In the genomic region with DNA sequence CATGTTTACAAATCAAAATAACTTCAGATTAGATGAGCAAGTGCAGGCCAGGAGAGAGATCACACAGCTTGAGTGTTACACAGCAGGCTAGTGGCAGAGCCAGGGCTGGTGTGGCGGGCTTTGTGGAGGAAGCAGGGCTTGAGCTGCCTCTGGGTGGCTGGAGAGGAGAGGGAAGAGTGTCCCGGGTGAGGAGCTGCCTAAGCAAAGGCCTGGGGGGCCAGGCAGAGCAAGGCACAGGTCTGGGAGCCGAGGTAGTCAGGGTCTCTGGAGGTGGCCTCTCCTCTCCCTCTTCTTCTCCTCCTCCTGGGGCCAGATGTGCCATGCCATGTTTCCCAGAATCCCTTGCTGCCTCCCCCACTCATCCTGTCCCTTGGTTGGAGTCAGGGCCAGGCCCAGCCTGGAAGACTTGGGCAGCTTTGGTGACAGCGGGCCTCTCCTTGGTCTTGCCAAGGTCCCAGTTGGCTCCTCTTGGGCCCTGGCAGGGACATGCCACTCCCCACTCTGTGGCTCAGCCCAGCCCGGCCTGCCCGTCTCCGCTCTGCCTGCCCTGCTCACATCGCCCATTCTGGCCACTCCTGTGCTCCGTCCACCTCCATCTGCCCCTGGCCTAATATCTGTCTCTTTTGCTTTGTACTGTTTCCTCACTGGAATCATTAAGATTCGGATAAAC, we compare ENCODE assay signal across 1 cellular context.
TF ChIP-seq lines count a peak whose summit lies in the region.

No MANE protein-coding gene starts in this region.

TF ChIP-seq in HepG2, 621 proteins besides CTCF, POLR2A, EP300 and RAD21:
- TF ChIP-seq ZNF232 (CRISPR knock-in tag; IDR thresholded peaks at IDR 0.05; ENCODE audit: borderline replicate concordance): no peak
